ENCODE assay signal across 8 cellular contexts in genomic region chr14:56490379-56490778, GRCh38.
DNase-seq lines count a peak whose midpoint lies in the region; ATAC-seq and TF ChIP-seq lines count a peak whose summit lies in the region.

No MANE protein-coding gene starts in this region.

- TF ChIP-seq CTCF in foreskin keratinocyte (conservative IDR thresholded peaks at IDR 0.05): peak; percentile 68

- ATAC-seq in foreskin keratinocyte (no peak), HG03108 (IDR thresholded peaks at IDR 0.05; ENCODE audit: unreplicated experiment) (no peak), HG03045 (IDR thresholded peaks at IDR 0.05; ENCODE audit: unreplicated experiment) (no peak), HG03439 (IDR thresholded peaks at IDR 0.05; ENCODE audit: unreplicated experiment) (no peak)

- no peak overlapping the region for H3K27ac ChIP-seq in foreskin keratinocyte

- H3K4me1 ChIP-seq in foreskin keratinocyte: peaks cover 12% of the 10 kb centered on the region

- no peaks in the 10 kb centered on the region for H3K27me3 ChIP-seq in foreskin keratinocyte

- DNase-seq in DMS53 (lab: John Stamatoyannopoulos, UW): peak; percentile 81
- DNase-seq in M059J (ENCODE audit: low read depth): peak; percentile 37
- peak; percentile 21 for DNase-seq in SK-N-DZ (ENCODE audit: low spot score)
- no peak for DNase-seq in foreskin keratinocyte
- peak; percentile 75 for DNase-seq in superior temporal gyrus (ENCODE audit: extremely low spot score)

Comparison
In these comparisons a context has a peak if more than half of its experiments do, and no peak if none do; other contexts are left out.
1. DNase-seq: peak in DMS53 (single experiment), M059J (single experiment), SK-N-DZ (single experiment) and superior temporal gyrus (single experiment); none in foreskin keratinocyte (0 of 2).